In genomic region chr20:23186808-23187207, GRCh38 we compare ENCODE assay signal across 26 cellular contexts.
"Had no signal": no experiment of that assay in that cellular context is flagged by ENCODE, and none has a peak within 500 bp of the region (broad histone marks: within the 10 kb centered on the region; RNA-seq: fewer than 3 reads in every experiment).

No MANE protein-coding gene starts in this region.

- H3K9me3 Mint-ChIP-seq: stimulated activated naive CD8-positive, alpha-beta T cell treated with anti-CD3 and anti-CD28 coated beads, Interleukin-15, Interleukin-2, amounts not matched to agents 100 ng/mL and 50 ng/mL, for 24 hours had no signal

- H3K27me3 Mint-ChIP-seq: naive B cell; stimulated activated naive B cell treated with anti-CD40 and anti-IgM and Interleukin-4, amounts not matched to agents 10 μg/mL and 1 μg/mL and 100 μg/mL, for 72 hours; stimulated activated naive CD8-positive, alpha-beta T cell treated with anti-CD3 and anti-CD28 coated beads, Interleukin-15, Interleukin-2, amounts not matched to agents 100 ng/mL and 50 ng/mL, for 24 hours had no signal

- H3K4me3 Mint-ChIP-seq: endodermal cell; mesothelial cell of epicardium; naive B cell; nephron; neural progenitor cell; stimulated activated naive B cell treated with anti-CD40 and anti-IgM and Interleukin-4, amounts not matched to agents 10 μg/mL and 1 μg/mL and 100 μg/mL, for 72 hours; stimulated activated naive CD8-positive, alpha-beta T cell treated with anti-CD3 and anti-CD28 coated beads, Interleukin-15, Interleukin-2, amounts not matched to agents 100 ng/mL and 50 ng/mL, for 24 hours had no signal

- H3K4me2 ChIP-seq: hepatocyte, neural progenitor cell had no signal

- H3K9me3 ChIP-seq: esophagus muscularis mucosa, mucosa of descending colon, prostate gland, right atrium auricular region, transverse colon had no signal

- H2AFZ ChIP-seq: hepatocyte, neural progenitor cell had no signal

- H3K4me1 ChIP-seq: foreskin keratinocyte, gastroesophageal sphincter, neural progenitor cell, prostate gland, right atrium auricular region, sigmoid colon, transverse colon had no signal

- H3K79me2 ChIP-seq: hepatocyte had no signal

- ATAC-seq: left lobe of liver; stimulated activated naive B cell treated with anti-CD40 and anti-IgM and Interleukin-4, amounts not matched to agents 10 μg/mL and 1 μg/mL and 100 μg/mL, for 72 hours had no signal

- H3K36me3 Mint-ChIP-seq: mesothelial cell of epicardium; naive B cell; neural progenitor cell; stimulated activated naive B cell treated with anti-CD40 and anti-IgM and Interleukin-4, amounts not matched to agents 10 μg/mL and 1 μg/mL and 100 μg/mL, for 72 hours had no signal

- H3K27me3 ChIP-seq: gastroesophageal sphincter, heart left ventricle, hepatocyte, neural progenitor cell, right atrium auricular region, sigmoid colon, transverse colon had no signal

- H3K9ac ChIP-seq: neural progenitor cell had no signal

- H3K27ac ChIP-seq: dorsolateral prefrontal cortex, epithelial cell of prostate, esophagus muscularis mucosa, foreskin keratinocyte, gastroesophageal sphincter, heart left ventricle, hepatocyte, neural progenitor cell, prostate gland, right atrium auricular region, sigmoid colon, transverse colon had no signal

- H3K36me3 ChIP-seq: esophagus muscularis mucosa, gastroesophageal sphincter, heart left ventricle, neural progenitor cell, prostate gland, right atrium auricular region, sigmoid colon, transverse colon had no signal

- H3K27ac Mint-ChIP-seq: endodermal cell; mesothelial cell of epicardium; nephron; neural progenitor cell; stimulated activated naive B cell treated with anti-CD40 and anti-IgM and Interleukin-4, amounts not matched to agents 10 μg/mL and 1 μg/mL and 100 μg/mL, for 72 hours; stimulated activated naive CD8-positive, alpha-beta T cell treated with anti-CD3 and anti-CD28 coated beads, Interleukin-15, Interleukin-2, amounts not matched to agents 100 ng/mL and 50 ng/mL, for 24 hours had no signal

- H3K4me1 Mint-ChIP-seq: endodermal cell; mesothelial cell of epicardium; naive B cell; nephron; neural progenitor cell; stimulated activated naive B cell treated with anti-CD40 and anti-IgM and Interleukin-4, amounts not matched to agents 10 μg/mL and 1 μg/mL and 100 μg/mL, for 72 hours had no signal

- H3K4me3 ChIP-seq: esophagus muscularis mucosa, gastroesophageal sphincter, heart left ventricle, hepatocyte, mucosa of descending colon, neural progenitor cell, prostate gland, right atrium auricular region, sigmoid colon, transverse colon had no signal

- DNase-seq: cerebellar nuclear complex; dorsolateral prefrontal cortex; effector CD8-positive, alpha-beta T cell; endodermal cell; foreskin keratinocyte; heart left ventricle; kidney; mesenchymal stem cell; mucosa of descending colon; naive B cell; sigmoid colon; stimulated activated CD4-positive, alpha-beta T cell treated with anti-CD3 and anti-CD28 coated beads, Interleukin-15, amount 100 ng/mL, for 24 hours; stimulated activated CD4-positive, alpha-beta T cell treated with anti-CD3 and anti-CD28 coated beads, Interleukin-2, amount 100 ng/mL, for 48 hours; stimulated activated naive B cell treated with anti-CD40 and anti-IgM and Interleukin-4, amounts not matched to agents 10 μg/mL and 1 μg/mL and 100 μg/mL, for 72 hours; transverse colon had no signal
